ENCODE assay signal across 8 cellular contexts in genomic region chrX:123884809-123885408, GRCh38. TPM values are rescaled to one million over a fixed set of nuclear protein-coding genes. Genes with fewer than 3 reads are reported as not detected.
DNase-seq lines count a peak whose midpoint lies in the region; ATAC-seq, FAIRE-seq and TF ChIP-seq lines count a peak whose summit lies in the region.

No MANE protein-coding gene starts in this region.

- peaks cover 10% of the 10 kb centered on the region for H4K20me1 ChIP-seq in Loucy (ENCODE audit: insufficient read depth, low read length, poor library complexity, severe bottlenecking)

- H3K36me3 Mint-ChIP-seq in effector memory CD8-positive, alpha-beta T cell (ENCODE audit: insufficient read depth): peaks cover 23% of the 10 kb centered on the region
- peaks cover 24% of the 10 kb centered on the region for H3K36me3 Mint-ChIP-seq in nephron progenitor cell (ENCODE audit: low read depth)
- peaks cover 7% of the 10 kb centered on the region for H3K36me3 Mint-ChIP-seq in activated CD4-positive, alpha-beta memory T cell treated with anti-CD3 and anti-CD28 coated beads for 36 hours

- no peaks in the 10 kb centered on the region for H3K79me2 ChIP-seq in Loucy (ENCODE audit: insufficient read depth, low read length)

- ATAC-seq in A549 (peak; percentile 24 to 60; a peak in 3 of 6 replicates), HG02763 (IDR thresholded peaks at IDR 0.05; ENCODE audit: unreplicated experiment) (no peak)
- peak; percentile 58 for ATAC-seq in effector memory CD8-positive, alpha-beta T cell (replicated peaks)

- POLR2A ChIA-PET in A549 (lab: Yijun Ruan, JAX): no interaction called here
- POLR2A ChIA-PET in activated CD4-positive, alpha-beta memory T cell treated with anti-CD3 and anti-CD28 coated beads for 36 hours (lab: Charles Lee): no interaction called here

- H3K4me3 ChIP-seq in A549: no peak overlapping the region
- H3K4me3 ChIP-seq in Loucy (ENCODE audit: low read length, poor library complexity, severe bottlenecking): no peak overlapping the region

- intact Hi-C loops in activated CD4-positive, alpha-beta memory T cell treated with anti-CD3 and anti-CD28 coated beads for 36 hours (cut with micrococcal nuclease): loop anchor here (2.0 kb wide), 1 partner anchor 52 kb away; no protein-coding TSS in a partner anchor

- no peak overlapping the region for H3K9ac ChIP-seq in Loucy (ENCODE audit: low read depth, low read length, poor library complexity, severe bottlenecking)

- H3K9me3 Mint-ChIP-seq in effector memory CD8-positive, alpha-beta T cell: no peaks in the 10 kb centered on the region
- H3K9me3 Mint-ChIP-seq in nephron progenitor cell: peaks cover 31% of the 10 kb centered on the region
- no peaks in the 10 kb centered on the region for H3K9me3 Mint-ChIP-seq in activated CD4-positive, alpha-beta memory T cell treated with anti-CD3 and anti-CD28 coated beads for 36 hours

- no peak overlapping the region for H3K27ac ChIP-seq in A549

- no peaks in the 10 kb centered on the region; the same call in 1 of the 2 replicates for H3K36me3 ChIP-seq in Loucy (ENCODE audit: insufficient read depth, low read length)

- DNase-seq in A549 (ENCODE audit: low read depth in 1 of 2, low spot score in 1 of 2) (peak; percentile 36 to 66), Daoy (ENCODE audit: low read depth) (peak; percentile 7), RPMI7951 (ENCODE audit: low read depth) (peak; percentile 32), nephron progenitor cell (peak; percentile 12)
- DNase-seq in effector memory CD8-positive, alpha-beta T cell: peak; percentile 23 to 36 (median 33)
- no peak for DNase-seq in activated CD4-positive, alpha-beta memory T cell treated with anti-CD3 and anti-CD28 coated beads for 36 hours

- peaks cover 13% of the 10 kb centered on the region for H3K4me1 ChIP-seq in A549
- H3K4me1 ChIP-seq in Loucy (ENCODE audit: insufficient read depth, low read length, poor library complexity, severe bottlenecking): no peaks in the 10 kb centered on the region

- TF ChIP-seq POLR2A in A549 (IDR thresholded peaks at IDR 0.05; ENCODE audit: low read length): no peak

- H3K4me1 Mint-ChIP-seq in effector memory CD8-positive, alpha-beta T cell (ENCODE audit: low read depth in 2 of 2): peaks cover 0 to 8% of the 10 kb centered on the region in 2 donors
- H3K4me1 Mint-ChIP-seq in nephron progenitor cell: peaks cover 9% of the 10 kb centered on the region
- peaks cover 8% of the 10 kb centered on the region for H3K4me1 Mint-ChIP-seq in activated CD4-positive, alpha-beta memory T cell treated with anti-CD3 and anti-CD28 coated beads for 36 hours (ENCODE audit: low read depth)

- TF ChIP-seq CTCF in A549 (IDR thresholded peaks at IDR 0.05) (peak; percentile 64), Loucy (conservative IDR thresholded peaks at IDR 0.05; ENCODE audit: low read length) (peak; percentile 60), nephron progenitor cell (IDR thresholded peaks at IDR 0.05) (peak; percentile 51)

- H3K9me3 ChIP-seq in A549: no peaks in the 10 kb centered on the region
- H3K9me3 ChIP-seq in Loucy (ENCODE audit: insufficient read depth, low read depth, low read length): no peaks in the 10 kb centered on the region

- no peaks in the 10 kb centered on the region for H3K9me2 ChIP-seq in Loucy (replicated peaks; ENCODE audit: low read depth, low read length)

- no peak for TF ChIP-seq EP300 in A549 (IDR thresholded peaks at IDR 0.05)

- H2AFZ ChIP-seq in Loucy (ENCODE audit: low read length): no peak overlapping the region

- no peak overlapping the region for H3K27ac Mint-ChIP-seq in effector memory CD8-positive, alpha-beta T cell
- no peak overlapping the region for H3K27ac Mint-ChIP-seq in nephron progenitor cell
- H3K27ac Mint-ChIP-seq in activated CD4-positive, alpha-beta memory T cell treated with anti-CD3 and anti-CD28 coated beads for 36 hours: no peak overlapping the region

- no peaks in the 10 kb centered on the region for H3K27me3 Mint-ChIP-seq in effector memory CD8-positive, alpha-beta T cell
- H3K27me3 Mint-ChIP-seq in nephron progenitor cell (ENCODE audit: low read depth, poor library complexity): no peaks in the 10 kb centered on the region
- no peaks in the 10 kb centered on the region for H3K27me3 Mint-ChIP-seq in activated CD4-positive, alpha-beta memory T cell treated with anti-CD3 and anti-CD28 coated beads for 36 hours

- H3F3A ChIP-seq in Loucy (ENCODE audit: low read depth): no peaks in the 10 kb centered on the region

- H3K4me2 ChIP-seq in A549: no peak overlapping the region
- no peak overlapping the region for H3K4me2 ChIP-seq in Loucy (ENCODE audit: low read depth, low read length, poor library complexity, severe bottlenecking)

- TF ChIP-seq RAD21 in A549 (conservative IDR thresholded peaks at IDR 0.05 in 1 of 2, IDR thresholded peaks at IDR 0.05 in 1 of 2): peak; percentile 50 to 57; a peak in 4 of 5 replicates

- no peak overlapping the region for H3K4me3 Mint-ChIP-seq in effector memory CD8-positive, alpha-beta T cell
- no peak overlapping the region for H3K4me3 Mint-ChIP-seq in nephron progenitor cell
- H3K4me3 Mint-ChIP-seq in activated CD4-positive, alpha-beta memory T cell treated with anti-CD3 and anti-CD28 coated beads for 36 hours: no peak overlapping the region

- CTCF ChIA-PET in A549 (lab: Yijun Ruan, JAX): interaction anchor here (0.6 to 2.4 kb wide), 11 partner anchors 21 to 118 kb away, joined by 3 to 9 read pairs (median 4); partner anchors contain the start of gene XIAP
- CTCF ChIA-PET in activated CD4-positive, alpha-beta memory T cell treated with anti-CD3 and anti-CD28 coated beads for 36 hours (lab: Charles Lee): interaction anchor here (0.8 to 4.4 kb wide), 3 partner anchors 40 to 52 kb away, joined by 3 to 29 read pairs (median 4); no protein-coding TSS in a partner anchor

- no peaks in the 10 kb centered on the region for H3K27me3 ChIP-seq in Loucy (ENCODE audit: insufficient read depth, low read length, poor library complexity, severe bottlenecking)

- FAIRE-seq in A549 (lab: Jason Lieb, UNC): peak; percentile 91

TF ChIP-seq in A549, 52 proteins besides CTCF, POLR2A, EP300 and RAD21:
- peak; percentile 54 for TF ChIP-seq SMC3 (IDR thresholded peaks at IDR 0.05)
- no peak for TF ChIP-seq MAFK (IDR thresholded peaks at IDR 0.05; ENCODE audit: partially characterized antibody)
- TF ChIP-seq ELK1 (IDR thresholded peaks at IDR 0.05; ENCODE audit: low read depth, low read length): no peak

RNA-seq across cellular contexts. Expression of gene XIAP, which starts 25.1 kb away (rescaled TPM):
- polyA plus RNA-seq in A549 (2011; rRNA removed) (33.3 and 42.9 TPM in 2 replicates), A549 (2017; fragmentation: RNase III; extraction: RNeasy Plus Mini Kit Qiagen cat#74134 plus additional on column Dnase treatment) (39.3 to 44.1 TPM (median 39.4 TPM) in 3 replicates)
- 6.9 and 7.6 TPM in 2 replicates for polyA plus RNA-seq in A549 (2012; cell fraction: cytosol; rRNA removed)
- 4.2 and 6.4 TPM in 2 replicates for polyA plus RNA-seq in A549 (2012; cell fraction: nucleus; rRNA removed)
- polyA minus RNA-seq in A549 (2011; rRNA and poly(A)+ RNA removed): 17.0 and 19.5 TPM in 2 replicates
- 19.8 and 31.4 TPM in 2 replicates for total RNA-seq in Daoy (2014; rRNA removed; shearing (Covaris generic))
- total RNA-seq in RPMI7951 (2014; rRNA removed; shearing (Covaris generic)): 16.1 and 17.8 TPM in 2 replicates
- 10 to 100 TPM; 33.9 to 36.1 TPM for total RNA-seq in activated CD4-positive, alpha-beta memory T cell treated with anti-CD3 and anti-CD28 coated beads for 36 hours
